8 cellular contexts compared by ENCODE assay signal in the genomic region with DNA sequence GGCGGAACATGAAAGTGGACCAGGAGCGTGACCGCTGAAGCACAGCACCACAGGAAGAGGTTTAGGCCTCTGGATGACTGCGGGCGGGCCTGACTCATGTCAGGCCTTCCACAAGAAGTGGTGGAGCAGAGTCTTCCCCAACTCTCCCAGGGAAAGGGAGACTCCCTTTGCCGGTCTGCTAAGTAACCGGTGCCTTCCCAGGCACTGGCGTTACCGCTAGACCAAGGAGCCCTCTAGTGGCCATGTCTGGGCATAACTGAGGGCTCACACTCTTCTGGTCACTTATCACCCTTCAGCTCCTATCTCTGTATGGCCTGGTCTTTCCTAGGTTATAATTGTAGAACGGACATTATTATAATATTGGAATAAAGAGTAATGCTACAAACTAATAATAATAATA.
A peak's percentile ranks its signal among the peaks of the same experiment; 100 is the strongest.
DNase-seq lines count a peak whose midpoint lies in the region; ATAC-seq, FAIRE-seq and TF ChIP-seq lines count a peak whose summit lies in the region.

No MANE protein-coding gene starts in this region.

- H3K79me2 ChIP-seq in H1 (ENCODE audit: control insufficient read depth in 1 of 2, insufficient read depth in 2 of 2, low read length in 2 of 2): no peaks in the 10 kb centered on the region

- H2BK20ac ChIP-seq in H1 (ENCODE audit: low read length): no peak overlapping the region

- no peak overlapping the region for H2BK12ac ChIP-seq in H1 (ENCODE audit: low read depth, low read length)

- no peak overlapping the region for H3K4ac ChIP-seq in H1 (replicated peaks; ENCODE audit: insufficient read length, low read depth, low read length)

- no peak overlapping the region for H4K8ac ChIP-seq in H1 (ENCODE audit: extremely low read depth, insufficient read depth, low read length)

- peak; percentile 3 for DNase-seq in AG09309 (ENCODE audit: low read depth)
- peak; percentile 72 for DNase-seq in NCI-H748 (lab: John Stamatoyannopoulos, UW; ENCODE audit: unreplicated experiment)
- peak in 1 of 2 experiments; percentile 52 for DNase-seq in H1 (ENCODE audit: low read depth in 1 of 2, low spot score in 2 of 2)
- peak; percentile 3 for DNase-seq in occipital lobe (lab: John Stamatoyannopoulos, UW)
- no peak for DNase-seq in iPS-NIHi7 (ENCODE audit: extremely low spot score)

- WGBS in H1 (ENCODE audit: extremely low coverage in 1 of 2, insufficient coverage in 1 of 2, insufficient read length in 1 of 2, insufficient replicate concordance in 2 of 2, low coverage in 1 of 2, low lambda C conversion rate in 2 of 2, missing lambda C conversion rate in 1 of 2), 2 experiments: 55% methylated on average over 10 of the region's 10 CpGs; no CpG with 5 or more reads in 1 of the 2 experiments

- no peak overlapping the region for H3K23ac ChIP-seq in H1 (ENCODE audit: insufficient read length)

- no peaks in the 10 kb centered on the region for H4K20me1 ChIP-seq in H1 (replicated peaks in 1 of 2; ENCODE audit: control insufficient read depth in 1 of 2, insufficient read depth in 2 of 2, low read length in 2 of 2)

- CTCF ChIA-PET in H1 (lab: Charles Lee; ENCODE audit: partially characterized antibody): interaction anchor here (0.6 to 1.3 kb wide), 3 partner anchors 10 to 260 kb away, joined by 3 to 4 read pairs (median 3); no protein-coding TSS in a partner anchor

- H2BK15ac ChIP-seq in H1 (ENCODE audit: low read length): no peak overlapping the region

- peak; percentile 59 to 67 for TF ChIP-seq RAD21 in H1 (IDR thresholded peaks at IDR 0.05 in 1 of 2, conservative IDR thresholded peaks at IDR 0.05 in 1 of 2; ENCODE audit: low read depth in 2 of 2, low read length in 2 of 2)

- peaks cover 56 to 68% of the 10 kb centered on the region in 2 experiments for H3K9me3 ChIP-seq in H1 (ENCODE audit: insufficient read depth in 2 of 2, low read depth in 1 of 2, low read length in 1 of 2)

- H3K4me3 ChIP-seq in AG09309 (ENCODE audit: control insufficient read depth, low read depth, low read length) (no peak overlapping the region), H1 (ENCODE audit: extremely low read depth in 1 of 4, insufficient read depth in 2 of 4, low read depth in 3 of 4, low read length in 4 of 4) (no peak overlapping the region)

- no peak overlapping the region for H2AFZ ChIP-seq in H1 (ENCODE audit: low read length)

- no peaks in the 10 kb centered on the region for H3K36me3 ChIP-seq in H1 (ENCODE audit: control insufficient read depth in 2 of 4, insufficient read depth in 4 of 4, low read length in 3 of 4)

- no peaks in the 10 kb centered on the region for H3K4me1 ChIP-seq in H1 (replicated peaks in 1 of 4; ENCODE audit: control insufficient read depth in 3 of 4, insufficient read depth in 4 of 4, low read length in 3 of 4)

- no peak overlapping the region for H2AK5ac ChIP-seq in H1 (ENCODE audit: low read depth, low read length)

- no peak overlapping the region for H4K91ac ChIP-seq in H1 (replicated peaks; ENCODE audit: insufficient read length, low read length)

- H3K4me2 ChIP-seq in H1 (ENCODE audit: insufficient read depth in 1 of 2, low read depth in 2 of 2, low read length in 2 of 2): no peak overlapping the region

- H3K27ac ChIP-seq in H1 (ENCODE audit: low read depth, low read length): no peak overlapping the region

- FAIRE-seq in H1 (lab: Jason Lieb, UNC): no peak

- TF ChIP-seq POLR2A in H1 (IDR thresholded peaks at IDR 0.05; ENCODE audit: control extremely low read depth in 1 of 2, low read depth in 2 of 2, low read length in 2 of 2): no peak

- H3K9ac ChIP-seq in H1 (replicated peaks in 1 of 4; ENCODE audit: extremely low read depth in 1 of 4, low read depth in 3 of 4, low read length in 3 of 4): no peak overlapping the region

- no peak overlapping the region for H3K56ac ChIP-seq in H1 (replicated peaks; ENCODE audit: insufficient read length, low read depth, low read length)

- no peak overlapping the region for H4K5ac ChIP-seq in H1 (ENCODE audit: insufficient read length, low read depth, low read length)

- no peaks in the 10 kb centered on the region for H3K79me1 ChIP-seq in H1 (ENCODE audit: low read depth, low read length)

- ATAC-seq in GM19395 (IDR thresholded peaks at IDR 0.05; ENCODE audit: unreplicated experiment) (no peak), HG02610 (IDR thresholded peaks at IDR 0.05; ENCODE audit: unreplicated experiment) (no peak)

- H3K27me3 ChIP-seq in H1 (replicated peaks in 1 of 4; ENCODE audit: control insufficient read depth in 3 of 4, extremely low read depth in 1 of 4, insufficient read depth in 3 of 4, low read length in 3 of 4): no peaks in the 10 kb centered on the region

- no peak overlapping the region for H2BK120ac ChIP-seq in H1 (replicated peaks; ENCODE audit: low read depth, low read length)

- H3K23me2 ChIP-seq in H1 (ENCODE audit: low read depth, low read length): no peaks in the 10 kb centered on the region

- POLR2A ChIA-PET in H1 (lab: Charles Lee; ENCODE audit: partially characterized antibody): no interaction called here

- no peak for TF ChIP-seq EP300 in H1 (IDR thresholded peaks at IDR 0.05; ENCODE audit: borderline replicate concordance in 1 of 2, low read depth in 2 of 2, low read length in 2 of 2)

- H2BK5ac ChIP-seq in H1 (ENCODE audit: low read depth, low read length): no peak overlapping the region

- no peak overlapping the region for H3K14ac ChIP-seq in H1 (ENCODE audit: insufficient read length)

- no peak overlapping the region for H3K18ac ChIP-seq in H1 (ENCODE audit: extremely low read depth, low read length)

- TF ChIP-seq CTCF in AG09309 (IDR thresholded peaks at IDR 0.05; ENCODE audit: control insufficient read depth, insufficient read depth, low read depth, low read length, missing control alignments) (peak; percentile 60), GM12872 (IDR thresholded peaks at IDR 0.05; ENCODE audit: insufficient read depth, low read depth, low read length) (peak; percentile 80), H1 (IDR thresholded peaks at IDR 0.05; ENCODE audit: control extremely low read depth in 1 of 3, insufficient read depth in 1 of 3, low read depth in 1 of 3, low read length in 3 of 3) (peak; percentile 44 to 67 (median 61))

TF ChIP-seq in H1, 55 proteins besides CTCF, POLR2A, EP300 and RAD21 (continues in another document):
- no peak for TF ChIP-seq SAP30 (IDR thresholded peaks at IDR 0.05; ENCODE audit: insufficient read depth, insufficient replicate concordance, low read length)
- TF ChIP-seq CTBP2 (IDR thresholded peaks at IDR 0.05; ENCODE audit: borderline replicate concordance, insufficient read depth, insufficient read length, low read length): no peak
- TF ChIP-seq ZNF274 (IDR thresholded peaks at IDR 0.05; ENCODE audit: borderline replicate concordance, extremely low read depth, low read length): no peak
- TF ChIP-seq JUND (IDR thresholded peaks at IDR 0.05; ENCODE audit: low read length): no peak
